Comparison of ENCODE assay signal across 11 cellular contexts in the genomic region with DNA sequence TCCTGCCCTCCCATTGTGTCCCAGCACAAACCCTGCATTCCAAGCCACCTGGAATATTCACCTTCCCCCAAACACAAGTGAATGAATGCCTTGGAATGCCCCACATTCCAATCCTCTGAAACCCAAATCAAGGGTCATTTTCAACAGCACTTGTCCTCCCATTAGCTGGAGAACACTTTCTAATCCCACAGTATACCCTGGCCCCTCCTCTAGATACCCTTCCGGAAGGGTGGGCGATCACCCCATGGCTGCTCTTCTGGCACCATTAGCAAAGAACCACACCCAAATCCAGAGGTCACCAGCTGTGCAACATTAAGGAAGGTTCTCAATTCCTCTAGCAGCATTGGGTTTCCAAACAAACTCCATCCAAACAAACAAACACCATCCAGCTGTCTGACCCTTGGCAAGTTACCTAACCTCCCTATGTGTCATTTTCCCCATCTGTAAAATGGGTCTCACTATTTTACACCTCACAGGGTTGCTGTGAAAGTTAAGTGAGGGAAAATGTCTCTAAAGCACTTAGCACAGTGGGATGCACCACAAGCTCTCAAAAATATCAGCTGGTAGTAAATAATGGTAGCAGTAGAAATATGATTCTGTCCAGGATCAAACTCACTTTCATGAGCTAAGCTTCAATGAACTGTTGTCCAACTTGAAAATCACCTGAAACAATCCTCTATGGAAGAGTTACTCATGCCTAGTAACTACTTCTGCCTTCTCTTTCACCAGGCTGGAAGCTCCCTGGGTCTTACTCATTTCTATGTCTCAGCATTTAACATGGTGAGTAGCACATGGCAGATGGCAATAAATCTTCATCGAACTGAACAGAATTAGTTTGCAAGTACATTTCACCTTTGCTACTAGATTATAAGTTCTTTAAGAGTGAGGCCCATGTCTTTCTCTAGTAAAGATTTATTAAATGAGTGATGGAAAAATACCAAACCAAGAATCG. TPM values are rescaled to one million over a fixed set of nuclear protein-coding genes. Genes with fewer than 3 reads are reported as not detected.
DNase-seq lines count a peak whose midpoint lies in the region; ATAC-seq and TF ChIP-seq lines count a peak whose summit lies in the region.
"Had no signal": no experiment of that assay in that cellular context is flagged by ENCODE, and none has a peak within 500 bp of the region (broad histone marks: within the 10 kb centered on the region; RNA-seq: fewer than 3 reads in every experiment).

No MANE protein-coding gene starts in this region.

- no peaks in the 10 kb centered on the region for H3K27me3 ChIP-seq in right cardiac atrium (ENCODE audit: control insufficient read depth, insufficient read depth)
- H3K27me3 ChIP-seq in right atrium auricular region, result no peaks in the 10 kb centered on the region
- no peaks in the 10 kb centered on the region for H3K27me3 ChIP-seq in uterus
- H3K27me3 ChIP-seq in sigmoid colon, result no peaks in the 10 kb centered on the region

- ATAC-seq in right cardiac atrium, result no peak
- ATAC-seq: stimulated activated effector memory CD8-positive, alpha-beta T cell treated with anti-CD3 and anti-CD28 coated beads, Interleukin-12 subunit alpha, Interleukin-12 subunit beta, amount 100 ng/mL, for 72 hours had no signal

- peak overlapping the region; percentile 31 for H3K27ac ChIP-seq in right cardiac atrium (ENCODE audit: low read length)
- H3K27ac ChIP-seq in right atrium auricular region, result peak overlapping the region in 1 of 2 donors; percentile 27
- H3K27ac ChIP-seq in uterus, result peak overlapping the region; percentile 30 to 96
- H3K27ac ChIP-seq in sigmoid colon, result peak overlapping the region in 1 of 4 donors; percentile 31

- H3K36me3 ChIP-seq in right atrium auricular region (no peaks in the 10 kb centered on the region), uterus (no peaks in the 10 kb centered on the region), sigmoid colon (no peaks in the 10 kb centered on the region)

- no peak overlapping the region for H3K4me3 ChIP-seq in right cardiac atrium (ENCODE audit: low read length)
- H3K4me3 ChIP-seq in right atrium auricular region, result no peak overlapping the region
- no peak overlapping the region for H3K4me3 ChIP-seq in uterus
- no peak overlapping the region for H3K4me3 ChIP-seq in sigmoid colon

- 76% methylated on average over 4 of the region's 4 CpGs for WGBS in right cardiac atrium
- WGBS in sigmoid colon, 2 donors, result 63 to 83% methylated on average over 4 of the region's 4 CpGs

- TF ChIP-seq EP300 in sigmoid colon (IDR thresholded peaks at IDR 0.05), result no peak

- DNase-seq in right cardiac atrium, result no peak
- DNase-seq in right atrium auricular region (ENCODE audit: low spot score), result no peak
- peak; percentile 65 for DNase-seq in amniotic epithelial cell (ENCODE audit: low read depth)
- peak; percentile 4 for DNase-seq in inferior parietal cortex (ENCODE audit: extremely low spot score)
- no peak for DNase-seq in uterus
- DNase-seq in stimulated activated CD4-positive, alpha-beta T cell treated with anti-CD3 and anti-CD28 coated beads, Interleukin-1b, Interleukin-23, amount 100 ng/mL, for 48 hours, result no peak
- no peak for DNase-seq in stimulated activated CD4-positive, alpha-beta T cell treated with anti-CD3 and anti-CD28 coated beads, Interleukin-4, amount 100 ng/mL, for 24 hours
- DNase-seq in sigmoid colon, result no peak
- DNase-seq: activated B cell treated with CpG ODN at 0.5 μM for 24 hours, SHP77 had no signal

- TF ChIP-seq POLR2A in uterus (IDR thresholded peaks at IDR 0.05) (no peak), sigmoid colon (IDR thresholded peaks at IDR 0.05) (no peak)

- TF ChIP-seq CTCF in right atrium auricular region (IDR thresholded peaks at IDR 0.05), result no peak
- no peak for TF ChIP-seq CTCF in uterus (IDR thresholded peaks at IDR 0.05)
- TF ChIP-seq CTCF in sigmoid colon (IDR thresholded peaks at IDR 0.05), result no peak

- peaks cover 40% of the 10 kb centered on the region for H3K4me1 ChIP-seq in right cardiac atrium (ENCODE audit: control insufficient read depth, insufficient read depth, low read length)
- peaks cover 0 to 84% of the 10 kb centered on the region in 2 donors for H3K4me1 ChIP-seq in right atrium auricular region
- H3K4me1 ChIP-seq in uterus, result peaks cover 0 to 4% of the 10 kb centered on the region in 2 donors
- peaks cover 0 to 62% (median 37%) of the 10 kb centered on the region in 4 donors for H3K4me1 ChIP-seq in sigmoid colon

- intact Hi-C loops in right cardiac atrium (cut with DNase I) (loop anchor here (10.0 kb wide), 4 partner anchors 149 to 709 kb away; no protein-coding TSS in a partner anchor), uterus (cut with DNase I; ENCODE audit: low total_unique reads) (loop anchor here (10.0 kb wide), 2 partner anchors 59 to 709 kb away; no protein-coding TSS in a partner anchor), sigmoid colon (cut with DNase I) (no loop called here)

- H3K9me3 ChIP-seq in right cardiac atrium (ENCODE audit: control insufficient read depth, low read length), result no peaks in the 10 kb centered on the region
- H3K9me3 ChIP-seq in right atrium auricular region, result no peaks in the 10 kb centered on the region
- H3K9me3 ChIP-seq in uterus, result no peaks in the 10 kb centered on the region
- H3K9me3 ChIP-seq in sigmoid colon, result no peaks in the 10 kb centered on the region

RNA-seq across cellular contexts. Expression of gene NUAK1, which starts 5.3 kb away (rescaled TPM):
- total RNA-seq in right cardiac atrium (10 to 100 TPM; 20.1 to 30.2 (median 23.7) TPM), right atrium auricular region (10 to 100 TPM; 16.9 to 30.1 TPM), uterus (10 to 100 TPM in 3 of 4 donors, 1 to 10 TPM in 1; 9.4 to 56.8 (median 26.8) TPM), sigmoid colon (10 to 100 TPM in 1 of 4 donors, 1 to 10 TPM in 3; 5.8 to 12.1 (median 7.5) TPM)
- polyA plus RNA-seq in right cardiac atrium (10.0 TPM), sigmoid colon (1 to 10 TPM; 1.8 to 3.7 (median 2.6) TPM)
- total RNA-seq: activated B cell treated with CpG ODN at 0.5 μM for 24 hours had no signal

Comparison
In these comparisons a context has a peak if more than half of its experiments do, and no peak if none do; other contexts are left out.
1. DNase-seq: peak in amniotic epithelial cell (single experiment) and inferior parietal cortex (single experiment); none in right cardiac atrium (0 of 3), right atrium auricular region (single experiment), uterus (0 of 2), stimulated activated CD4-positive, alpha-beta T cell treated with anti-CD3 and anti-CD28 coated beads, Interleukin-1b, Interleukin-23, amount 100 ng/mL, for 48 hours (single experiment), stimulated activated CD4-positive, alpha-beta T cell treated with anti-CD3 and anti-CD28 coated beads, Interleukin-4, amount 100 ng/mL, for 24 hours (single experiment) and sigmoid colon (single experiment).